In the genomic region with DNA sequence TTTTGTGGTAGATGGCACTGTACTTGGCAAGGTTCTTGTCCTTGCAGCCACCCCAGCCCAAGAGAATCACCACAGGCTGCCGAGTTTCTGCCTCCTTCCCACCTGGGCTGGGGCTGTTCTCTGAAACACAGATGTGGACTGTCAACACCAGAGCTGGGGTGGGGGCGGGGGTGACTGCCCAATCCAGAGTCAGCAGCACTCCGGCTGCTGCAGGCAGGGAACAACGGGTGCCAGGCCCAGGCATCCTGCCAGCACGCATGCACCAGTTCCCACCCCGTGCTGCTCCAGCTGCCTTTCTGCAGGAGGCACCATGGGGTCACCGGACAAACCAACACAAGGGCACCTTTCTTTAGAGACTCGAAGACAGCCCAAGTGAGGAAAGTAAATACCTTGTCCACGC, we compare ENCODE assay signal across 10 cellular contexts. TPM values are rescaled to one million over a fixed set of nuclear protein-coding genes. Genes with fewer than 3 reads are reported as not detected.
DNase-seq lines count a peak whose midpoint lies in the region; ATAC-seq and TF ChIP-seq lines count a peak whose summit lies in the region.
"Had no signal": no experiment of that assay in that cellular context is flagged by ENCODE, and none has a peak within 500 bp of the region (broad histone marks: within the 10 kb centered on the region; RNA-seq: fewer than 3 reads in every experiment).

No MANE protein-coding gene starts in this region.

- no peak overlapping the region for H3K27ac Mint-ChIP-seq in stimulated activated effector memory CD8-positive, alpha-beta T cell treated with anti-CD3 and anti-CD28 coated beads, Interleukin-12 subunit alpha, Interleukin-12 subunit beta, amount 100 ng/mL, for 72 hours

- peaks cover 14% of the 10 kb centered on the region for H3K4me1 Mint-ChIP-seq in stimulated activated effector memory CD8-positive, alpha-beta T cell treated with anti-CD3 and anti-CD28 coated beads, Interleukin-12 subunit alpha, Interleukin-12 subunit beta, amount 100 ng/mL, for 72 hours

- no peak for TF ChIP-seq CTCF in left lung (IDR thresholded peaks at IDR 0.05)

- no peaks in the 10 kb centered on the region for H3K36me3 Mint-ChIP-seq in stimulated activated effector memory CD8-positive, alpha-beta T cell treated with anti-CD3 and anti-CD28 coated beads, Interleukin-12 subunit alpha, Interleukin-12 subunit beta, amount 100 ng/mL, for 72 hours

- H3K27me3 ChIP-seq in left lung, result no peaks in the 10 kb centered on the region
- H3K27me3 ChIP-seq: brain microvascular endothelial cell had no signal

- H3K4me3 ChIP-seq in left lung, result no peak overlapping the region

- peaks cover 0 to 8% of the 10 kb centered on the region in 2 donors for H3K36me3 ChIP-seq in left lung
- H3K36me3 ChIP-seq: brain microvascular endothelial cell had no signal

- no peaks in the 10 kb centered on the region for H3K9me3 ChIP-seq in left lung

- no peaks in the 10 kb centered on the region for H3K9me3 Mint-ChIP-seq in stimulated activated effector memory CD8-positive, alpha-beta T cell treated with anti-CD3 and anti-CD28 coated beads, Interleukin-12 subunit alpha, Interleukin-12 subunit beta, amount 100 ng/mL, for 72 hours

- peak in 2 of 3 experiments; percentile 47 to 73 for DNase-seq in NCI-H1417 (lab: John Stamatoyannopoulos, UW)
- no peak for DNase-seq in NCI-H1417 treated with DMSO at 0.1 percent for 48 hours (lab: John Stamatoyannopoulos, UW)
- DNase-seq in anterior cingulate cortex (lab: John Stamatoyannopoulos, UW), result peak in 54 of 58 donors; percentile 34 to 95 (median 78)
- DNase-seq in left lung, result peak in 1 of 2 donors; percentile 52
- DNase-seq in islet precursor cell, result no peak
- no peak for DNase-seq in stimulated activated effector memory CD8-positive, alpha-beta T cell treated with anti-CD3 and anti-CD28 coated beads, Interleukin-12 subunit alpha, Interleukin-12 subunit beta, amount 100 ng/mL, for 72 hours (ENCODE audit: low spot score in 2 of 2)
- DNase-seq: brain microvascular endothelial cell had no signal

- H3K4me1 ChIP-seq in left lung, result peaks cover 0 to 4% of the 10 kb centered on the region in 2 donors

- intact Hi-C loops in left lung (cut with DNase I), result no loop called here

- peak; percentile 75 for ATAC-seq in left lung
- ATAC-seq in GM19463 (IDR thresholded peaks at IDR 0.05; ENCODE audit: unreplicated experiment), result no peak
- ATAC-seq in stimulated activated effector memory CD8-positive, alpha-beta T cell treated with anti-CD3 and anti-CD28 coated beads, Interleukin-12 subunit alpha, Interleukin-12 subunit beta, amount 100 ng/mL, for 72 hours, result no peak

- no peak overlapping the region for H3K4me3 Mint-ChIP-seq in stimulated activated effector memory CD8-positive, alpha-beta T cell treated with anti-CD3 and anti-CD28 coated beads, Interleukin-12 subunit alpha, Interleukin-12 subunit beta, amount 100 ng/mL, for 72 hours

- H3K27ac ChIP-seq in left lung, result no peak overlapping the region
- peak overlapping the region; percentile 74 for H3K27ac ChIP-seq in temporal lobe (ENCODE audit: low read depth, low read length)
- H3K27ac ChIP-seq: 22Rv1, brain microvascular endothelial cell had no signal

RNA-seq across cellular contexts. Expression of a gene that starts 14.1 kb away (rescaled TPM):
- total RNA-seq in left lung (10 to 100 TPM; 17.1 to 18.8 TPM), temporal lobe (2.0 TPM)

RNA-seq across cellular contexts. Expression of a gene that starts 14.3 kb away (rescaled TPM):
- 1 to 10 TPM; 4.0 to 6.4 TPM for total RNA-seq in left lung
- 3.2 TPM for total RNA-seq in temporal lobe

Comparison
In these comparisons a context has a peak if more than half of its experiments do, and no peak if none do; other contexts are left out.
1. DNase-seq: peak in NCI-H1417 (2 of 3) and anterior cingulate cortex (54 of 58); none in NCI-H1417 treated with DMSO at 0.1 percent for 48 hours (single experiment), islet precursor cell (single experiment) and stimulated activated effector memory CD8-positive, alpha-beta T cell treated with anti-CD3 and anti-CD28 coated beads, Interleukin-12 subunit alpha, Interleukin-12 subunit beta, amount 100 ng/mL, for 72 hours (0 of 2).